In the genomic region with DNA sequence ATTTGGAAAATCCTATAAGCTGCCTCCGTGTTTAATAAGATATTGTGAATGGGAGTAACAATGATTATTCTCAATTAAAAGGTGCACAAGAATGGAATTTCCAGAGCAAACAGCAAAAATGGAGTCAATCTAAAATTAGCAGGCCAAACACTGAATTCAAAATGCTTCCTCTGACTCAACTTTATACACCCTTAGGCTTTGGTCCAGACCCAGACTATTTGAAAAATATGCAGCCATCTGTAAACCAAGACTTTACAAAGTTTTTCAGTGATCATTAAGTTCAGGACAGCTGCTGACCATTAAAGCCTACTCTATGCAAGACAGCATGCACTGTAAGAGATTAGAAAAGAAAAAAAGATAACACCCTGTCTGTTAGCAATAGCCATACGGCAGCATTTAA, we compare ENCODE assay signal across 1 cellular context.
TF ChIP-seq lines count a peak whose summit lies in the region.

No MANE protein-coding gene starts in this region.

TF ChIP-seq in HepG2, 621 proteins besides CTCF, POLR2A, EP300 and RAD21:
- TF ChIP-seq ATF6 (CRISPR knock-in tag; conservative IDR thresholded peaks at IDR 0.05) = no peak
- no peak for TF ChIP-seq ZNF30 (CRISPR knock-in tag; IDR thresholded peaks at IDR 0.05)
- TF ChIP-seq EHMT2 (IDR thresholded peaks at IDR 0.05; ENCODE audit: borderline replicate concordance, low read depth, low read length) = no peak
- TF ChIP-seq ZKSCAN1 (IDR thresholded peaks at IDR 0.05; ENCODE audit: low read length) = no peak
- no peak for TF ChIP-seq ZNF549 (CRISPR knock-in tag; IDR thresholded peaks at IDR 0.05)
- no peak for TF ChIP-seq ZNF713 (CRISPR knock-in tag; IDR thresholded peaks at IDR 0.05)
- TF ChIP-seq ZSCAN25 (CRISPR knock-in tag; IDR thresholded peaks at IDR 0.05) = no peak
- TF ChIP-seq ZNF234 (CRISPR knock-in tag; conservative IDR thresholded peaks at IDR 0.05) = no peak
- no peak for TF ChIP-seq FOXC1 (CRISPR knock-in tag; IDR thresholded peaks at IDR 0.05; ENCODE audit: borderline replicate concordance)
- TF ChIP-seq ZBTB7B (CRISPR knock-in tag; IDR thresholded peaks at IDR 0.05) = no peak
- TF ChIP-seq ZNF256 (CRISPR knock-in tag; conservative IDR thresholded peaks at IDR 0.05) = no peak
- no peak for TF ChIP-seq ZNF724P (CRISPR knock-in tag; IDR thresholded peaks at IDR 0.05; ENCODE audit: borderline replicate concordance)
- no peak for TF ChIP-seq BORCS8-MEF2B (CRISPR knock-in tag; IDR thresholded peaks at IDR 0.05)
- no peak for TF ChIP-seq HIVEP1 (CRISPR knock-in tag; IDR thresholded peaks at IDR 0.05)
- no peak for TF ChIP-seq GTF3A (CRISPR knock-in tag; conservative IDR thresholded peaks at IDR 0.05)
- TF ChIP-seq SCMH1 (CRISPR knock-in tag; IDR thresholded peaks at IDR 0.05; ENCODE audit: borderline replicate concordance) = no peak
- no peak for TF ChIP-seq ZBTB34 (CRISPR knock-in tag; IDR thresholded peaks at IDR 0.05)
- TF ChIP-seq ZFYVE20 (CRISPR knock-in tag; IDR thresholded peaks at IDR 0.05; ENCODE audit: borderline replicate concordance, low read depth) = no peak
- TF ChIP-seq, protein P1, sequence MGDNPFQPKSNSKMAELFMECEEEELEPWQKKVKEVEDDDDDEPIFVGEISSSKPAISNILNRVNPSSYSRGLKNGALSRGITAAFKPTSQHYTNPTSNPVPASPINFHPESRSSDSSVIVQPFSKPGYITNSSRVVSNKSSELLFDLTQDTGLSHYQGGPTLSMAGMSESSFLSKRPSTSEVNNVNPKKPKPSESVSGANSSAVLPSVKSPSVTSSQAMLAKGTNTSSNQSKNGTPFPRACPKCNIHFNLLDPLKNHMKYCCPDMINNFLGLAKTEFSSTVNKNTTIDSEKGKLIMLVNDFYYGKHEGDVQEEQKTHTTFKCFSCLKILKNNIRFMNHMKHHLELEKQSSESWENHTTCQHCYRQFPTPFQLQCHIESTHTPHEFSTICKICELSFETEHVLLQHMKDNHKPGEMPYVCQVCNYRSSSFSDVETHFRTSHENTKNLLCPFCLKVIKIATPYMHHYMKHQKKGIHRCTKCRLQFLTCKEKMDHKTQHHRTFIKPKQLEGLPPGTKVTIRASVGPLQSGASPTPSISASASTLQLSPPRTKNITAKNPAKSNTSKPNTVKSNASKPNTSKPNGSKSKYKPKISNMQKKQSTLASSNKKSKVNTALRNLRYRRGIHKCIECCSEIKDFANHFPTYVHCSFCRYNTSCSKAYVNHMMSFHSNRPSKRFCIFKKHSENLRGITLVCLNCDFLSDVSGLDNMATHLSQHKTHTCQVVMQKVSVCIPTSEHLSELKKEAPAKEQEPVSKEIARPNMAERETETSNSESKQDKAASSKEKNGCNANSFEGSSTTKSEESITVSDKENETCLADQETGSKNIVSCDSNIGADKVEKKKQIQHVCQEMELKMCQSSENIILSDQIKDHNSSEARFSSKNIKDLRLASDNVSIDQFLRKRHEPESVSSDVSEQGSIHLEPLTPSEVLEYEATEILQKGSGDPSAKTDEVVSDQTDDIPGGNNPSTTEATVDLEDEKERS (CRISPR knock-in tag; IDR thresholded peaks at IDR 0.05) = no peak
- no peak for TF ChIP-seq MTF2 (CRISPR knock-in tag; IDR thresholded peaks at IDR 0.05; ENCODE audit: borderline replicate concordance)
